14 cellular contexts compared by ENCODE assay signal in genomic region chr5:65808818-65809217, GRCh38.
DNase-seq lines count a peak whose midpoint lies in the region; FAIRE-seq and TF ChIP-seq lines count a peak whose summit lies in the region.
"Had no signal": no experiment of that assay in that cellular context is flagged by ENCODE, and none has a peak within 500 bp of the region (broad histone marks: within the 10 kb centered on the region; RNA-seq: fewer than 3 reads in every experiment).

No MANE protein-coding gene starts in this region.

- peaks cover 9% of the 10 kb centered on the region for H3K4me1 Mint-ChIP-seq in MCF 10A (ENCODE audit: insufficient read depth, unreplicated experiment)
- H3K4me1 Mint-ChIP-seq: naive B cell had no signal

- intact Hi-C loops in MCF 10A (cut with micrococcal nuclease) (no loop called here), mammary epithelial cell (cut with micrococcal nuclease) (no loop called here), uterus (cut with DNase I; ENCODE audit: low total_unique reads) (no loop called here), esophagus muscularis mucosa (cut with DNase I) (no loop called here)

- TF ChIP-seq CTCF in MCF 10A (IDR thresholded peaks at IDR 0.05; ENCODE audit: unreplicated experiment) (no peak), mammary epithelial cell (conservative IDR thresholded peaks at IDR 0.05 in 1 of 2, IDR thresholded peaks at IDR 0.05 in 1 of 2; ENCODE audit: extremely low read depth in 1 of 2, insufficient read depth in 1 of 2, low read depth in 1 of 2, low read length in 2 of 2) (no peak), bronchial epithelial cell (IDR thresholded peaks at IDR 0.05; ENCODE audit: insufficient read depth, low read length, severe bottlenecking) (no peak), hepatocyte (IDR thresholded peaks at IDR 0.05; ENCODE audit: poor library complexity) (no peak), uterus (IDR thresholded peaks at IDR 0.05) (no peak), esophagus muscularis mucosa (IDR thresholded peaks at IDR 0.05) (no peak)

- BruUV-seq in MCF 10A (replicated peaks; lab: Mats Ljungman, UMichigan) (no TSS peak), mammary epithelial cell (replicated peaks; lab: Mats Ljungman, UMichigan) (no TSS peak)

- dilution Hi-C loops in mammary epithelial cell (cut with HindIII; ENCODE audit: low sequenced_read_pairs), result no loop called here

- 95% methylated on average over 1 of the region's 1 CpG for WGBS in mammary epithelial cell (ENCODE audit: low coverage, missing lambda C conversion rate)
- 96% methylated on average over 1 of the region's 1 CpG for WGBS in hepatocyte (ENCODE audit: low lambda C conversion rate, missing lambda C conversion rate)
- 96% methylated on average over 1 of the region's 1 CpG for WGBS in esophagus muscularis mucosa

- H3K36me3 ChIP-seq in mammary epithelial cell (ENCODE audit: insufficient read depth, low read length), result no peaks in the 10 kb centered on the region
- no peaks in the 10 kb centered on the region for H3K36me3 ChIP-seq in bronchial epithelial cell (ENCODE audit: control insufficient read depth, insufficient read depth, low read length)
- no peaks in the 10 kb centered on the region for H3K36me3 ChIP-seq in hepatocyte (replicated peaks; ENCODE audit: insufficient read depth, low read depth)
- no peaks in the 10 kb centered on the region for H3K36me3 ChIP-seq in uterus
- peaks cover 0 to 44% (median 3%) of the 10 kb centered on the region in 4 donors for H3K36me3 ChIP-seq in esophagus muscularis mucosa

- H3K4me1 ChIP-seq in mammary epithelial cell (ENCODE audit: insufficient read depth, low read length) (peaks cover 28% of the 10 kb centered on the region), hepatocyte (ENCODE audit: insufficient read depth) (peaks cover 11% of the 10 kb centered on the region), uterus (no peaks in the 10 kb centered on the region), esophagus muscularis mucosa (peaks cover 0 to 4% (median 0%) of the 10 kb centered on the region in 4 donors)

- H4K20me1 ChIP-seq in mammary epithelial cell (ENCODE audit: insufficient read depth, low read length), result no peaks in the 10 kb centered on the region
- H4K20me1 ChIP-seq in hepatocyte (ENCODE audit: insufficient read depth, poor library complexity, severe bottlenecking), result no peaks in the 10 kb centered on the region

- H3K36me3 Mint-ChIP-seq in MCF 10A (ENCODE audit: insufficient read depth, unreplicated experiment), result peaks cover 16% of the 10 kb centered on the region

- CTCF ChIA-PET in MCF 10A (lab: Yijun Ruan, JAX) (interaction anchor here (0.6 to 0.7 kb wide), 3 partner anchors 20 to 624 kb away, joined by 3 to 4 read pairs (median 3); no protein-coding TSS in a partner anchor), mammary epithelial cell (lab: Charles Lee; ENCODE audit: low non-redundant PET) (no interaction called here)

- no peak overlapping the region for H3K4me3 ChIP-seq in mammary epithelial cell (replicated peaks in 1 of 3; ENCODE audit: insufficient read depth in 1 of 3, low read depth in 2 of 3, low read length in 3 of 3)
- no peak overlapping the region for H3K4me3 ChIP-seq in bronchial epithelial cell (ENCODE audit: low read depth, low read length)
- H3K4me3 ChIP-seq in hepatocyte, result no peak overlapping the region
- no peak overlapping the region for H3K4me3 ChIP-seq in uterus
- H3K4me3 ChIP-seq in esophagus muscularis mucosa, result no peak overlapping the region

- H3K79me2 ChIP-seq in mammary epithelial cell (ENCODE audit: insufficient read depth, low read length), result no peaks in the 10 kb centered on the region
- H3K79me2 ChIP-seq in hepatocyte, result no peaks in the 10 kb centered on the region

- no peaks in the 10 kb centered on the region for H3K27me3 ChIP-seq in mammary epithelial cell (ENCODE audit: insufficient read depth, low read length)
- H3K27me3 ChIP-seq in bronchial epithelial cell (ENCODE audit: control insufficient read depth, insufficient read depth, low read length), result no peaks in the 10 kb centered on the region
- no peaks in the 10 kb centered on the region for H3K27me3 ChIP-seq in hepatocyte
- no peaks in the 10 kb centered on the region for H3K27me3 ChIP-seq in uterus
- H3K27me3 ChIP-seq in esophagus muscularis mucosa, result no peaks in the 10 kb centered on the region

- no peak overlapping the region for H3K4me2 ChIP-seq in mammary epithelial cell (ENCODE audit: insufficient read depth, low read depth, low read length)
- H3K4me2 ChIP-seq in hepatocyte, result no peak overlapping the region

- no peaks in the 10 kb centered on the region for H3K27me3 Mint-ChIP-seq in MCF 10A (ENCODE audit: insufficient read depth, unreplicated experiment)
- H3K27me3 Mint-ChIP-seq: activated CD8-positive, alpha-beta T cell treated with anti-CD3 and anti-CD28 coated beads for 36 hours; naive B cell had no signal

- no peak for TF ChIP-seq EP300 in esophagus muscularis mucosa (IDR thresholded peaks at IDR 0.05)

- no peaks in the 10 kb centered on the region for H3K9me2 ChIP-seq in hepatocyte (replicated peaks; ENCODE audit: insufficient read depth)

- FAIRE-seq in bronchial epithelial cell (lab: Jason Lieb, UNC), result no peak

- H3K9me3 ChIP-seq in mammary epithelial cell (replicated peaks; ENCODE audit: insufficient read depth, low read length) (no peaks in the 10 kb centered on the region), hepatocyte (ENCODE audit: low read depth) (no peaks in the 10 kb centered on the region), uterus (no peaks in the 10 kb centered on the region), esophagus muscularis mucosa (no peaks in the 10 kb centered on the region)

- no peak overlapping the region for H3K9ac ChIP-seq in mammary epithelial cell (ENCODE audit: insufficient read depth, low read length)

- no peak for TF ChIP-seq POLR2A in uterus (IDR thresholded peaks at IDR 0.05)
- no peak for TF ChIP-seq POLR2A in esophagus muscularis mucosa (IDR thresholded peaks at IDR 0.05; ENCODE audit: low read depth)

- H2AFZ ChIP-seq in mammary epithelial cell (ENCODE audit: low read depth, low read length) (no peak overlapping the region), hepatocyte (peak overlapping the region; percentile 2)

- H3K4me3 Mint-ChIP-seq in MCF 10A (ENCODE audit: unreplicated experiment), result no peak overlapping the region
- H3K4me3 Mint-ChIP-seq: activated CD8-positive, alpha-beta T cell treated with anti-CD3 and anti-CD28 coated beads for 36 hours; activated T-helper 1 cell treated with anti-CD3 and anti-CD28 coated beads, Interleukin-12 subunit alpha, Interleukin-12 subunit beta, Interleukin-2, Interleukin-4 antibody, amounts not matched to agents 30 ng/mL and 10 ng/mL and 1 ng/mL, durations not matched to agents 14 hours and 24 hours and 36 hours; naive B cell had no signal

- H3K27ac ChIP-seq in mammary epithelial cell (ENCODE audit: insufficient read depth, low read depth, low read length) (no peak overlapping the region), hepatocyte (peak overlapping the region; percentile 6), uterus (peak overlapping the region; percentile 35 to 44), esophagus muscularis mucosa (replicated peaks in 1 of 4) (no peak overlapping the region)

- POLR2A ChIA-PET in MCF 10A (lab: Yijun Ruan, JAX), result interaction anchor here (0.6 to 0.9 kb wide), 2 partner anchors 66 to 117 kb away, joined by 4 read pairs; partner anchors contain the start of gene ERBIN

- DNase-seq in MCF 10A (ENCODE audit: unreplicated experiment) (peak; percentile 14), mammary epithelial cell (no peak), bronchial epithelial cell (ENCODE audit: low read depth) (peak; percentile 42), hepatocyte (ENCODE audit: low spot score) (no peak), uterus (no peak), OCI-M2 (lab: John Stamatoyannopoulos, UW; ENCODE audit: unreplicated experiment) (no peak), midbrain (lab: John Stamatoyannopoulos, UW) (no peak), esophagus muscularis mucosa (ENCODE audit: extremely low spot score) (no peak)
- DNase-seq: activated CD8-positive, alpha-beta T cell treated with anti-CD3 and anti-CD28 coated beads for 36 hours; aorta; Caco-2; left ventricle myocardium superior; naive B cell had no signal

- no peak overlapping the region for H3K27ac Mint-ChIP-seq in MCF 10A (ENCODE audit: low read depth, unreplicated experiment)
- H3K27ac Mint-ChIP-seq: activated CD8-positive, alpha-beta T cell treated with anti-CD3 and anti-CD28 coated beads for 36 hours; activated T-helper 1 cell treated with anti-CD3 and anti-CD28 coated beads, Interleukin-12 subunit alpha, Interleukin-12 subunit beta, Interleukin-2, Interleukin-4 antibody, amounts not matched to agents 30 ng/mL and 10 ng/mL and 1 ng/mL, durations not matched to agents 14 hours and 24 hours and 36 hours; naive B cell had no signal

- no peaks in the 10 kb centered on the region for H3K9me3 Mint-ChIP-seq in MCF 10A (ENCODE audit: unreplicated experiment)
- H3K9me3 Mint-ChIP-seq: activated T-helper 1 cell treated with anti-CD3 and anti-CD28 coated beads, Interleukin-12 subunit alpha, Interleukin-12 subunit beta, Interleukin-2, Interleukin-4 antibody, amounts not matched to agents 30 ng/mL and 10 ng/mL and 1 ng/mL, durations not matched to agents 14 hours and 24 hours and 36 hours had no signal

- in situ Hi-C loops in mammary epithelial cell (cut with MboI; ENCODE audit: low sequenced_read_pairs in 2 of 2), result no loop called here

Comparison
In these comparisons a context has a peak if more than half of its experiments do, and no peak if none do; other contexts are left out.
1. DNase-seq: peak in MCF 10A (single experiment) and bronchial epithelial cell (single experiment); none in mammary epithelial cell (single experiment), hepatocyte (single experiment), uterus (0 of 2), OCI-M2 (single experiment), midbrain (single experiment) and esophagus muscularis mucosa (single experiment).
2. H3K27ac ChIP-seq: peak in hepatocyte (single experiment) and uterus (2 of 2); none in mammary epithelial cell (single experiment) and esophagus muscularis mucosa (0 of 4).